9 cellular contexts compared by ENCODE assay signal in genomic region chr1:210360852-210361477, GRCh38. TPM values are rescaled to one million over a fixed set of nuclear protein-coding genes. Genes with fewer than 3 reads are reported as not detected.
DNase-seq lines count a peak whose midpoint lies in the region; ATAC-seq and TF ChIP-seq lines count a peak whose summit lies in the region.
"Had no signal": no experiment of that assay in that cellular context is flagged by ENCODE, and none has a peak within 500 bp of the region (broad histone marks: within the 10 kb centered on the region; RNA-seq: fewer than 3 reads in every experiment).

No MANE protein-coding gene starts in this region.

- H3K36me3 Mint-ChIP-seq in endothelial cell (ENCODE audit: low read depth, unreplicated experiment): no peaks in the 10 kb centered on the region
- no peaks in the 10 kb centered on the region for H3K36me3 Mint-ChIP-seq in nephron progenitor cell (ENCODE audit: low read depth)
- no peaks in the 10 kb centered on the region for H3K36me3 Mint-ChIP-seq in T-helper 2 cell treated with Interferon-gamma antibody and Interleukin-4, amounts not matched to agents 5 μg/mL and 100 μg/mL, for 36 hours (ENCODE audit: low read depth)

- CTCF ChIA-PET in HEK293T (lab: Yijun Ruan, JAX): interaction anchor here (0.6 to 2.5 kb wide), 11 partner anchors 9 to 949 kb away, joined by 3 to 9 read pairs (median 4); no protein-coding TSS in a partner anchor

- H3K9me3 ChIP-seq in OCI-LY3 (ENCODE audit: insufficient read depth, low read length): no peaks in the 10 kb centered on the region
- H3K9me3 ChIP-seq: BLaER1 treated with 17β-estradiol and CSF1 and Interleukin-3, amounts not matched to agents 10 nM and 100 nM had no signal

- peaks cover 6% of the 10 kb centered on the region; the same call in 1 of the 2 replicates for H3K4me1 ChIP-seq in OCI-LY3 (ENCODE audit: low read length)
- H3K4me1 ChIP-seq: BLaER1 treated with 17β-estradiol and CSF1 and Interleukin-3, amounts not matched to agents 10 nM and 100 nM had no signal

- H3K9me3 Mint-ChIP-seq in endothelial cell (ENCODE audit: unreplicated experiment) (no peaks in the 10 kb centered on the region), nephron progenitor cell (no peaks in the 10 kb centered on the region)
- H3K9me3 Mint-ChIP-seq in T-helper 2 cell treated with Interferon-gamma antibody and Interleukin-4, amounts not matched to agents 5 μg/mL and 100 μg/mL, for 36 hours: no peaks in the 10 kb centered on the region

- H3K4me1 Mint-ChIP-seq in endothelial cell (ENCODE audit: unreplicated experiment) (no peaks in the 10 kb centered on the region), nephron progenitor cell (peaks cover 6% of the 10 kb centered on the region)
- H3K4me1 Mint-ChIP-seq in T-helper 2 cell treated with Interferon-gamma antibody and Interleukin-4, amounts not matched to agents 5 μg/mL and 100 μg/mL, for 36 hours (ENCODE audit: low read depth): no peaks in the 10 kb centered on the region

- TF ChIP-seq CTCF in OCI-LY3 (IDR thresholded peaks at IDR 0.05; ENCODE audit: low read depth, low read length) (peak; percentile 60), endothelial cell (IDR thresholded peaks at IDR 0.05; ENCODE audit: unreplicated experiment) (peak; percentile 36), nephron progenitor cell (IDR thresholded peaks at IDR 0.05) (peak; percentile 59)

- no peaks in the 10 kb centered on the region for H4K20me1 ChIP-seq in OCI-LY3 (ENCODE audit: insufficient read depth, low read length)
- H4K20me1 ChIP-seq: BLaER1 treated with 17β-estradiol and CSF1 and Interleukin-3, amounts not matched to agents 10 nM and 100 nM had no signal

- POLR2A ChIA-PET in HEK293T (lab: Yijun Ruan, JAX): no interaction called here

- no peak overlapping the region for H3K9ac ChIP-seq in OCI-LY3 (ENCODE audit: low read length)
- H3K9ac ChIP-seq: BLaER1 treated with 17β-estradiol and CSF1 and Interleukin-3, amounts not matched to agents 10 nM and 100 nM had no signal

- DNase-seq in NCI-H1694 treated with DMSO at 0.1 percent for 48 hours (lab: John Stamatoyannopoulos, UW) (peak; percentile 49), NCI-H1694 (lab: John Stamatoyannopoulos, UW) (no peak), HEK293T (ENCODE audit: extremely low spot score) (peak; percentile 55), endothelial cell (ENCODE audit: low spot score) (no peak), nephron progenitor cell (no peak)
- no peak for DNase-seq in T-helper 2 cell treated with Interferon-gamma antibody and Interleukin-4, amounts not matched to agents 5 μg/mL and 100 μg/mL, for 36 hours (ENCODE audit: low spot score)

- no peak overlapping the region for H2AFZ ChIP-seq in OCI-LY3 (ENCODE audit: low read depth, low read length)

- H3K27ac Mint-ChIP-seq in endothelial cell (ENCODE audit: unreplicated experiment) (no peak overlapping the region), nephron progenitor cell (no peak overlapping the region)
- no peak overlapping the region for H3K27ac Mint-ChIP-seq in T-helper 2 cell treated with Interferon-gamma antibody and Interleukin-4, amounts not matched to agents 5 μg/mL and 100 μg/mL, for 36 hours

- H3K4me2 ChIP-seq in OCI-LY3 (ENCODE audit: low read length): peak overlapping the region; percentile 35
- H3K4me2 ChIP-seq: BLaER1 treated with 17β-estradiol and CSF1 and Interleukin-3, amounts not matched to agents 10 nM and 100 nM had no signal

- no peaks in the 10 kb centered on the region for H3K27me3 ChIP-seq in OCI-LY3 (ENCODE audit: low read depth, low read length)
- H3K27me3 ChIP-seq: BLaER1 treated with 17β-estradiol and CSF1 and Interleukin-3, amounts not matched to agents 10 nM and 100 nM had no signal

- no peak overlapping the region for H3K4me3 Mint-ChIP-seq in endothelial cell (ENCODE audit: unreplicated experiment)
- H3K4me3 Mint-ChIP-seq in nephron progenitor cell: no peak overlapping the region
- H3K4me3 Mint-ChIP-seq in T-helper 2 cell treated with Interferon-gamma antibody and Interleukin-4, amounts not matched to agents 5 μg/mL and 100 μg/mL, for 36 hours: no peak overlapping the region

- no peak for ATAC-seq in HG02852 (IDR thresholded peaks at IDR 0.05; ENCODE audit: unreplicated experiment)

- no peaks in the 10 kb centered on the region for H3K79me2 ChIP-seq in OCI-LY3 (ENCODE audit: low read length)

- no peak overlapping the region for H3K4me3 ChIP-seq in OCI-LY3 (ENCODE audit: low read length)
- H3K4me3 ChIP-seq: BLaER1 treated with 17β-estradiol and CSF1 and Interleukin-3, amounts not matched to agents 10 nM and 100 nM had no signal

- no peak overlapping the region for H3K27ac ChIP-seq in OCI-LY3 (ENCODE audit: low read length)
- H3K27ac ChIP-seq: BLaER1 treated with 17β-estradiol and CSF1 and Interleukin-3, amounts not matched to agents 10 nM and 100 nM had no signal

- no peaks in the 10 kb centered on the region for H3K36me3 ChIP-seq in OCI-LY3 (replicated peaks; ENCODE audit: low read depth, low read length)

- peaks cover 2% of the 10 kb centered on the region for H3K27me3 Mint-ChIP-seq in endothelial cell (ENCODE audit: unreplicated experiment)
- peaks cover 9% of the 10 kb centered on the region for H3K27me3 Mint-ChIP-seq in nephron progenitor cell (ENCODE audit: low read depth, poor library complexity)
- peaks cover 10% of the 10 kb centered on the region for H3K27me3 Mint-ChIP-seq in T-helper 2 cell treated with Interferon-gamma antibody and Interleukin-4, amounts not matched to agents 5 μg/mL and 100 μg/mL, for 36 hours (ENCODE audit: low read depth)

TF ChIP-seq in HEK293T, 16 proteins besides CTCF, POLR2A, EP300 and RAD21:
- TF ChIP-seq ELF4 (IDR thresholded peaks at IDR 0.05) (no peak), L3MBTL2 (conservative IDR thresholded peaks at IDR 0.05) (no peak), LEF1 (IDR thresholded peaks at IDR 0.05; ENCODE audit: borderline replicate concordance) (no peak), FOXK2 (IDR thresholded peaks at IDR 0.05) (no peak), SUZ12 (IDR thresholded peaks at IDR 0.05) (no peak), NFRKB (IDR thresholded peaks at IDR 0.05) (no peak), CTBP1 (IDR thresholded peaks at IDR 0.05; ENCODE audit: borderline replicate concordance) (no peak), SP1 (IDR thresholded peaks at IDR 0.05) (no peak), FOXM1 (IDR thresholded peaks at IDR 0.05; ENCODE audit: borderline replicate concordance) (no peak), HDGF (IDR thresholded peaks at IDR 0.05; ENCODE audit: borderline replicate concordance) (no peak), PKNOX1 (IDR thresholded peaks at IDR 0.05) (no peak), TARDBP (IDR thresholded peaks at IDR 0.05) (no peak), ZNF384 (IDR thresholded peaks at IDR 0.05) (no peak), BHLHE40 (IDR thresholded peaks at IDR 0.05; ENCODE audit: borderline replicate concordance) (no peak), ARNT (IDR thresholded peaks at IDR 0.05) (no peak), FOXA1 (IDR thresholded peaks at IDR 0.05) (no peak)

RNA-seq across cellular contexts. Expression of gene HHAT, which starts 32.3 kb away (rescaled TPM):
- total RNA-seq in endothelial cell (ENCODE audit: unreplicated experiment): 6.0 TPM

Comparison
In these comparisons a context has a peak if more than half of its experiments do, and no peak if none do; other contexts are left out.
1. DNase-seq: peak in NCI-H1694 treated with DMSO at 0.1 percent for 48 hours (single experiment) and HEK293T (single experiment); none in NCI-H1694 (single experiment), endothelial cell (single experiment), nephron progenitor cell (single experiment) and T-helper 2 cell treated with Interferon-gamma antibody and Interleukin-4, amounts not matched to agents 5 μg/mL and 100 μg/mL, for 36 hours (single experiment).
2. Peak in every context shown above with its lines, with median percentiles within 50 percentile points of each other: CTCF ChIP-seq.